6 cellular contexts compared by ENCODE assay signal in genomic region chr12:20593611-20594010, GRCh38.
"Had no signal": no experiment of that assay in that cellular context is flagged by ENCODE, and none has a peak within 500 bp of the region (broad histone marks: within the 10 kb centered on the region; RNA-seq: fewer than 3 reads in every experiment).

No MANE protein-coding gene starts in this region.

- H3K9me3 Mint-ChIP-seq: HFFc6 had no signal

- DNase-seq: GM23248, GOT3, H7, HFFc6, IMR-90, KBM-7 had no signal

- H3K4me3 Mint-ChIP-seq: HFFc6 had no signal

- H3K27ac Mint-ChIP-seq: HFFc6 had no signal
